ENCODE assay signal across 19 cellular contexts in the genomic region with DNA sequence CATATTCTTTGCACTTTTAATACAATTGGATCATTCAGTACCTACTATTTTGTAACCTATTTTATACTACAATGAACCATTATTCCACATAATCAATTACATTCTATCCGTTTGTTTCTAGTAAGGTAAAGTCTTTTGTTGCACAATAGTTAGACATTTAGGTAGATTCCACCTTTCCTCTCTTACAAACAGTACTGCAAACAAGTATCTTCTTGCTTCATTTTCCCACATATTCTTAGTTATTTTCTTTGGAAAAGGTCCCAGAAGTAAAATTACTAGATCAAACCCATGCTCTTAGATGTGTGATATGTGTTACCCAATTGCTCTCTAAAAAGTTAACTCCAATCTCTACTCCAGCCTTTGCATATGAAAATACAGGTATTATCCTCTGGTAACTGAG. TPM values are rescaled to one million over a fixed set of nuclear protein-coding genes. Genes with fewer than 3 reads are reported as not detected.
A peak's percentile ranks its signal among the peaks of the same experiment; 100 is the strongest.
DNase-seq lines count a peak whose midpoint lies in the region; ATAC-seq and TF ChIP-seq lines count a peak whose summit lies in the region.
"Had no signal": no experiment of that assay in that cellular context is flagged by ENCODE, and none has a peak within 500 bp of the region (broad histone marks: within the 10 kb centered on the region; RNA-seq: fewer than 3 reads in every experiment).

No MANE protein-coding gene starts in this region.

- POLR2A ChIA-PET in Panc1 (lab: Charles Lee) = no interaction called here

- H3K36me3 ChIP-seq in Panc1 (ENCODE audit: control insufficient read depth, insufficient read depth, low read length) (no peaks in the 10 kb centered on the region), iPS-20b (ENCODE audit: insufficient read depth, low read depth, low read length) (no peaks in the 10 kb centered on the region), BE2C (no peaks in the 10 kb centered on the region)
- H3K36me3 ChIP-seq: cardiac muscle cell, SJCRH30 had no signal

- no peak overlapping the region for H3K9ac ChIP-seq in iPS-20b (ENCODE audit: low read depth, low read length)

- no peak for ATAC-seq in Panc1

- in situ Hi-C loops in Caki2 (cut with HindIII; ENCODE audit: low pct_unique_long_range_greater_than_20kb, low sequenced_read_pairs) (no loop called here), Panc1 (cut with HindIII; ENCODE audit: low pct_unique_long_range_greater_than_20kb, low sequenced_read_pairs) (no loop called here)

- H3K27ac ChIP-seq in Panc1 (ENCODE audit: low read length) (peak overlapping the region; percentile 91; the same call in 1 of the 2 replicates), iPS-20b (ENCODE audit: low read length) (no peak overlapping the region)
- H3K27ac ChIP-seq: cardiac muscle cell, SJCRH30 had no signal

- H3K27me3 ChIP-seq in Panc1 (ENCODE audit: control insufficient read depth, insufficient read depth, low read length) (no peaks in the 10 kb centered on the region), iPS-20b (ENCODE audit: insufficient read depth, low read length) (no peaks in the 10 kb centered on the region), BE2C (no peaks in the 10 kb centered on the region)
- H3K27me3 ChIP-seq: cardiac muscle cell, SJCRH30 had no signal

- H3K9me3 ChIP-seq in Panc1 (ENCODE audit: control insufficient read depth, insufficient read depth, low read depth, low read length) (no peaks in the 10 kb centered on the region), iPS-20b (ENCODE audit: insufficient read depth, low read depth, low read length) (no peaks in the 10 kb centered on the region), BE2C (no peaks in the 10 kb centered on the region)
- H3K9me3 ChIP-seq: Caco-2, SJCRH30 had no signal

- H3K4me3 ChIP-seq in Panc1 (ENCODE audit: low read depth in 2 of 2, low read length in 2 of 2) (no peak overlapping the region), choroid plexus epithelial cell (ENCODE audit: low read depth, low read length) (no peak overlapping the region), iPS-20b (ENCODE audit: low read length) (peak overlapping the region; percentile 27; the same call in 1 of the 2 replicates), BE2C (ENCODE audit: low read depth, low read length) (no peak overlapping the region)
- H3K4me3 ChIP-seq: cardiac muscle cell, SJCRH30 had no signal

- intact Hi-C loops in Panc1 (cut with micrococcal nuclease; ENCODE audit: unreplicated experiment) = no loop called here

- no peak for TF ChIP-seq CTCF in Panc1 (IDR thresholded peaks at IDR 0.05)
- no peak for TF ChIP-seq CTCF in choroid plexus epithelial cell (conservative IDR thresholded peaks at IDR 0.05; ENCODE audit: low read depth, low read length)
- TF ChIP-seq CTCF in BE2C (IDR thresholded peaks at IDR 0.05; ENCODE audit: low read depth, low read length) = no peak

- BruUV-seq in Panc1 (replicated peaks; lab: Mats Ljungman, UMichigan) = no TSS peak

- peaks cover 34% of the 10 kb centered on the region for H3K4me1 ChIP-seq in Panc1 (ENCODE audit: control insufficient read depth, insufficient read depth, low read length)
- H3K4me1 ChIP-seq in iPS-20b (ENCODE audit: insufficient read depth, low read length) = peaks cover 15% of the 10 kb centered on the region; the same call in 1 of the 2 replicates
- no peaks in the 10 kb centered on the region for H3K4me1 ChIP-seq in BE2C

- CTCF ChIA-PET in Panc1 (lab: Charles Lee) = no interaction called here

- DNase-seq in Caki2 (ENCODE audit: low read depth) (peak; percentile 47), Panc1 (ENCODE audit: low read depth, low spot score) (no peak), choroid plexus epithelial cell (ENCODE audit: low read depth) (peak; percentile 76), BE2C (no peak), globus pallidus (ENCODE audit: low spot score) (no peak), epidermal melanocyte (ENCODE audit: insufficient read length, low spot score) (no peak), NCI-H1436 treated with DMSO at 0.1 percent for 48 hours (lab: John Stamatoyannopoulos, UW) (no peak)
- DNase-seq: activated CD4-positive, alpha-beta T cell treated with anti-CD3 and anti-CD28 coated beads for 48 hours; activated naive CD4-positive, alpha-beta T cell treated with anti-CD3 and anti-CD28 coated beads, Interleukin-2, amount 50 U/mL, for 16 hours; Caco-2; effector CD8-positive, alpha-beta T cell; MM.1S; NCI-H1930; NCI-H510A treated with DMSO at 0.1 percent for 48 hours; retina; SJCRH30; T1000 had no signal

RNA-seq across cellular contexts. Expression of gene SPIRE1, which starts 49.6 kb away (rescaled TPM):
- total RNA-seq in Caki2 (2014; rRNA removed; shearing (Covaris generic); ENCODE audit: low replicate concordance) = 11.4 and 40.2 TPM in 2 replicates
- 45.5 TPM for total RNA-seq in Panc1 (2021; ENCODE audit: unreplicated experiment)
- polyA plus RNA-seq in Panc1 (2012; ENCODE audit: insufficient read length) = 20.0 TPM
- 6.3 TPM for polyA plus RNA-seq in BE2C (2012; ENCODE audit: insufficient read depth, insufficient read length, low read depth)

Comparison
In these comparisons a context has a peak if more than half of its experiments do, and no peak if none do; other contexts are left out.
1. DNase-seq: peak in Caki2 (single experiment) and choroid plexus epithelial cell (single experiment); none in Panc1 (single experiment), BE2C (single experiment), globus pallidus (single experiment), epidermal melanocyte (single experiment) and NCI-H1436 treated with DMSO at 0.1 percent for 48 hours (single experiment).